In genomic region chr16:15435216-15435864, GRCh38 we compare ENCODE assay signal across 1 cellular context.
TF ChIP-seq lines count a peak whose summit lies in the region.

No MANE protein-coding gene starts in this region.

TF ChIP-seq in GM12878, 131 proteins besides CTCF, POLR2A, EP300 and RAD21:
- no peak for TF ChIP-seq SUPT20H (IDR thresholded peaks at IDR 0.05; ENCODE audit: borderline replicate concordance, control insufficient read depth, low read depth, low read length)
